In the genomic region with DNA sequence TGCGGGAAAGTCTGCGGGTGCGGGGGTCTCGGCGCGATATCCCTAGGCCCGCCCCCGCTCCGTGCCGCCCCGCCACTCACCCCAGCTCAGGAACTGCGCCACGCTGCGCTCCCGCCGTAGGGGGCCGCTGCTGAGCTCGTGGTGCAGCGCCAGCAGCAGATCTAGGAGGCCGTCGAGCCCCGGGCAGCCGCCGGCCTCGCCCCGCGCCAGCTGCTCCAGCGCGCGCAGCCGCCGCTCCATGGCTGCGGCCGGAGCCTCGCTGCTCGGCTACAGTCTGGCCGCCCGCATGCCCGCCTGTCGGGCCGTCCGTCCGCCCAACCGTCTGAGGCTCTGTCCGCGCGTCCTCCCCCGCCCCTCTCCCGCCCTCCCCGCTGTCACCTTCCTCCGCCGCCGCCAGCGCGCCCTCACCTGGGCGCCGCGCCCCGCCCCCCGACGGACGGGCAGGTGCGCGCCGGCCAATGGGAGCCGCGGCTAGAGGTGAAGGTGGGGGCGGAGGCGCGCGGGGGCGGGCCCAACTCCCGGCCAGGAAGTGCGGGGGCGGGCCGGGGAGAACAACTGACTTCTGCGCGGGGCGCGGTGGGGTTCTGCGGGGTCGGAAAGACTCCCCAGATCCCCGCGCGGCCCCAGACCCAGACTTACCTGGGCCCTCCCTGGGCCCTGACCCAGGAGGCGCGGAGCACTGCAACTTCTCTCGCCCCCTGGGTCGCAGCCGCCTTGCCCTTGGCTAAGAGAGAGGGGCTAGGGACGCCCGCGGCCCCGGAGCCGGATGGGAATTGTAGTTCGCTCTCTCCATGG, we compare ENCODE assay signal across 1 cellular context.
A peak's percentile ranks its signal among the peaks of the same experiment; 100 is the strongest.
TF ChIP-seq lines count a peak whose summit lies in the region.

A gene with protein sequence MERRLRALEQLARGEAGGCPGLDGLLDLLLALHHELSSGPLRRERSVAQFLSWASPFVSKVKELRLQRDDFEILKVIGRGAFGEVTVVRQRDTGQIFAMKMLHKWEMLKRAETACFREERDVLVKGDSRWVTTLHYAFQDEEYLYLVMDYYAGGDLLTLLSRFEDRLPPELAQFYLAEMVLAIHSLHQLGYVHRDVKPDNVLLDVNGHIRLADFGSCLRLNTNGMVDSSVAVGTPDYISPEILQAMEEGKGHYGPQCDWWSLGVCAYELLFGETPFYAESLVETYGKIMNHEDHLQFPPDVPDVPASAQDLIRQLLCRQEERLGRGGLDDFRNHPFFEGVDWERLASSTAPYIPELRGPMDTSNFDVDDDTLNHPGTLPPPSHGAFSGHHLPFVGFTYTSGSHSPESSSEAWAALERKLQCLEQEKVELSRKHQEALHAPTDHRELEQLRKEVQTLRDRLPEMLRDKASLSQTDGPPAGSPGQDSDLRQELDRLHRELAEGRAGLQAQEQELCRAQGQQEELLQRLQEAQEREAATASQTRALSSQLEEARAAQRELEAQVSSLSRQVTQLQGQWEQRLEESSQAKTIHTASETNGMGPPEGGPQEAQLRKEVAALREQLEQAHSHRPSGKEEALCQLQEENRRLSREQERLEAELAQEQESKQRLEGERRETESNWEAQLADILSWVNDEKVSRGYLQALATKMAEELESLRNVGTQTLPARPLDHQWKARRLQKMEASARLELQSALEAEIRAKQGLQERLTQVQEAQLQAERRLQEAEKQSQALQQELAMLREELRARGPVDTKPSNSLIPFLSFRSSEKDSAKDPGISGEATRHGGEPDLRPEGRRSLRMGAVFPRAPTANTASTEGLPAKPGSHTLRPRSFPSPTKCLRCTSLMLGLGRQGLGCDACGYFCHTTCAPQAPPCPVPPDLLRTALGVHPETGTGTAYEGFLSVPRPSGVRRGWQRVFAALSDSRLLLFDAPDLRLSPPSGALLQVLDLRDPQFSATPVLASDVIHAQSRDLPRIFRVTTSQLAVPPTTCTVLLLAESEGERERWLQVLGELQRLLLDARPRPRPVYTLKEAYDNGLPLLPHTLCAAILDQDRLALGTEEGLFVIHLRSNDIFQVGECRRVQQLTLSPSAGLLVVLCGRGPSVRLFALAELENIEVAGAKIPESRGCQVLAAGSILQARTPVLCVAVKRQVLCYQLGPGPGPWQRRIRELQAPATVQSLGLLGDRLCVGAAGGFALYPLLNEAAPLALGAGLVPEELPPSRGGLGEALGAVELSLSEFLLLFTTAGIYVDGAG (N-terminal part only) (minus strand): TSS at position 324 of the 795 bp plus-strand sequence. CDS start 84 bp downstream, at position 240.

TF ChIP-seq in K562, 482 proteins besides CTCF, POLR2A, EP300 and RAD21 (continued from another document and continues in another):
- TF ChIP-seq, protein P1, sequence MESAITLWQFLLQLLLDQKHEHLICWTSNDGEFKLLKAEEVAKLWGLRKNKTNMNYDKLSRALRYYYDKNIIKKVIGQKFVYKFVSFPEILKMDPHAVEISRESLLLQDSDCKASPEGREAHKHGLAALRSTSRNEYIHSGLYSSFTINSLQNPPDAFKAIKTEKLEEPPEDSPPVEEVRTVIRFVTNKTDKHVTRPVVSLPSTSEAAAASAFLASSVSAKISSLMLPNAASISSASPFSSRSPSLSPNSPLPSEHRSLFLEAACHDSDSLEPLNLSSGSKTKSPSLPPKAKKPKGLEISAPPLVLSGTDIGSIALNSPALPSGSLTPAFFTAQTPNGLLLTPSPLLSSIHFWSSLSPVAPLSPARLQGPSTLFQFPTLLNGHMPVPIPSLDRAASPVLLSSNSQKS (CRISPR knock-in tag; IDR thresholded peaks at IDR 0.05), result no peak
- TF ChIP-seq ZBTB7A (IDR thresholded peaks at IDR 0.05; ENCODE audit: borderline replicate concordance, control insufficient read depth, low read depth, low read length) (peak; percentile 89), HNRNPUL1 (IDR thresholded peaks at IDR 0.05; ENCODE audit: low read length) (no peak), ZNF23 (CRISPR knock-in tag; IDR thresholded peaks at IDR 0.05) (no peak), NFXL1 (CRISPR knock-in tag; IDR thresholded peaks at IDR 0.05) (no peak), MBD2 (IDR thresholded peaks at IDR 0.05; ENCODE audit: borderline replicate concordance, low read depth) (no peak), BDP1 (IDR thresholded peaks at IDR 0.05; ENCODE audit: insufficient read depth, insufficient read length) (no peak), SREBF1 (IDR thresholded peaks at IDR 0.05; ENCODE audit: borderline replicate concordance, low read depth, low read length) (no peak), ZFP30 (CRISPR knock-in tag; IDR thresholded peaks at IDR 0.05; ENCODE audit: borderline replicate concordance) (no peak), TBP (optimal IDR thresholded peaks at IDR 0.05; ENCODE audit: low read depth, low read length) (peak; percentile 14), XRCC4 (IDR thresholded peaks at IDR 0.05; ENCODE audit: extremely low read depth, insufficient read depth, insufficient read length) (no peak), POLR2G (IDR thresholded peaks at IDR 0.05; ENCODE audit: low read depth, low read length) (peak; percentile 83), LEF1 (IDR thresholded peaks at IDR 0.05) (no peak), CCAR2 (IDR thresholded peaks at IDR 0.05; ENCODE audit: low read depth, low read length) (no peak), TSC22D4 (tag; IDR thresholded peaks at IDR 0.05) (no peak), SMARCB1 (IDR thresholded peaks at IDR 0.05; ENCODE audit: insufficient read length, low read depth) (no peak), EZH2 (IDR thresholded peaks at IDR 0.05; ENCODE audit: borderline replicate concordance, low read depth, low read length) (no peak), FOXK2 (conservative IDR thresholded peaks at IDR 0.05 in 1 of 2, IDR thresholded peaks at IDR 0.05 in 1 of 2; ENCODE audit: low read depth in 2 of 2) (no peak), RBM15 (IDR thresholded peaks at IDR 0.05; ENCODE audit: insufficient read depth, low read length) (no peak), KLF6 (CRISPR knock-in tag; IDR thresholded peaks at IDR 0.05; ENCODE audit: borderline replicate concordance) (0 out of 2 replicates have a peak, but pooled peaks have one; percentile 34), TOE1 (IDR thresholded peaks at IDR 0.05; ENCODE audit: borderline replicate concordance) (no peak), TOE1 (CRISPR knock-in tag; IDR thresholded peaks at IDR 0.05; ENCODE audit: borderline replicate concordance, low read depth) (no peak), OTX1 (CRISPR knock-in tag; IDR thresholded peaks at IDR 0.05) (no peak), ZKSCAN3 (CRISPR knock-in tag; IDR thresholded peaks at IDR 0.05) (no peak), NR2C2 (CRISPR knock-in tag; IDR thresholded peaks at IDR 0.05) (no peak), NR2C2 (tag; IDR thresholded peaks at IDR 0.05) (peak; percentile 74), MIER1 (IDR thresholded peaks at IDR 0.05; ENCODE audit: low read depth) (no peak), TARDBP (IDR thresholded peaks at IDR 0.05) (no peak)
- TF ChIP-seq, protein P2, sequence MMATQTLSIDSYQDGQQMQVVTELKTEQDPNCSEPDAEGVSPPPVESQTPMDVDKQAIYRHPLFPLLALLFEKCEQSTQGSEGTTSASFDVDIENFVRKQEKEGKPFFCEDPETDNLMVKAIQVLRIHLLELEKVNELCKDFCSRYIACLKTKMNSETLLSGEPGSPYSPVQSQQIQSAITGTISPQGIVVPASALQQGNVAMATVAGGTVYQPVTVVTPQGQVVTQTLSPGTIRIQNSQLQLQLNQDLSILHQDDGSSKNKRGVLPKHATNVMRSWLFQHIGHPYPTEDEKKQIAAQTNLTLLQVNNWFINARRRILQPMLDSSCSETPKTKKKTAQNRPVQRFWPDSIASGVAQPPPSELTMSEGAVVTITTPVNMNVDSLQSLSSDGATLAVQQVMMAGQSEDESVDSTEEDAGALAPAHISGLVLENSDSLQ (IDR thresholded peaks at IDR 0.05), result peak; percentile 80
- TF ChIP-seq, protein P3, sequence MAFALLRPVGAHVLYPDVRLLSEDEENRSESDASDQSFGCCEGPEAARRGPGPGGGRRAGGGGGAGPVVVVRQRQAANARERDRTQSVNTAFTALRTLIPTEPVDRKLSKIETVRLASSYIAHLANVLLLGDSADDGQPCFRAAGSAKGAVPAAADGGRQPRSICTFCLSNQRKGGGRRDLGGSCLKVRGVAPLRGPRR (CRISPR knock-in tag; IDR thresholded peaks at IDR 0.05), result no peak
- TF ChIP-seq, protein P4, sequence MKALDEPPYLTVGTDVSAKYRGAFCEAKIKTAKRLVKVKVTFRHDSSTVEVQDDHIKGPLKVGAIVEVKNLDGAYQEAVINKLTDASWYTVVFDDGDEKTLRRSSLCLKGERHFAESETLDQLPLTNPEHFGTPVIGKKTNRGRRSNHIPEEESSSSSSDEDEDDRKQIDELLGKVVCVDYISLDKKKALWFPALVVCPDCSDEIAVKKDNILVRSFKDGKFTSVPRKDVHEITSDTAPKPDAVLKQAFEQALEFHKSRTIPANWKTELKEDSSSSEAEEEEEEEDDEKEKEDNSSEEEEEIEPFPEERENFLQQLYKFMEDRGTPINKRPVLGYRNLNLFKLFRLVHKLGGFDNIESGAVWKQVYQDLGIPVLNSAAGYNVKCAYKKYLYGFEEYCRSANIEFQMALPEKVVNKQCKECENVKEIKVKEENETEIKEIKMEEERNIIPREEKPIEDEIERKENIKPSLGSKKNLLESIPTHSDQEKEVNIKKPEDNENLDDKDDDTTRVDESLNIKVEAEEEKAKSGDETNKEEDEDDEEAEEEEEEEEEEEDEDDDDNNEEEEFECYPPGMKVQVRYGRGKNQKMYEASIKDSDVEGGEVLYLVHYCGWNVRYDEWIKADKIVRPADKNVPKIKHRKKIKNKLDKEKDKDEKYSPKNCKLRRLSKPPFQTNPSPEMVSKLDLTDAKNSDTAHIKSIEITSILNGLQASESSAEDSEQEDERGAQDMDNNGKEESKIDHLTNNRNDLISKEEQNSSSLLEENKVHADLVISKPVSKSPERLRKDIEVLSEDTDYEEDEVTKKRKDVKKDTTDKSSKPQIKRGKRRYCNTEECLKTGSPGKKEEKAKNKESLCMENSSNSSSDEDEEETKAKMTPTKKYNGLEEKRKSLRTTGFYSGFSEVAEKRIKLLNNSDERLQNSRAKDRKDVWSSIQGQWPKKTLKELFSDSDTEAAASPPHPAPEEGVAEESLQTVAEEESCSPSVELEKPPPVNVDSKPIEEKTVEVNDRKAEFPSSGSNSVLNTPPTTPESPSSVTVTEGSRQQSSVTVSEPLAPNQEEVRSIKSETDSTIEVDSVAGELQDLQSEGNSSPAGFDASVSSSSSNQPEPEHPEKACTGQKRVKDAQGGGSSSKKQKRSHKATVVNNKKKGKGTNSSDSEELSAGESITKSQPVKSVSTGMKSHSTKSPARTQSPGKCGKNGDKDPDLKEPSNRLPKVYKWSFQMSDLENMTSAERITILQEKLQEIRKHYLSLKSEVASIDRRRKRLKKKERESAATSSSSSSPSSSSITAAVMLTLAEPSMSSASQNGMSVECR (CRISPR knock-in tag; IDR thresholded peaks at IDR 0.05), result peak; percentile 63; the same call in 1 of the 2 replicates
- TF ChIP-seq, protein P5, sequence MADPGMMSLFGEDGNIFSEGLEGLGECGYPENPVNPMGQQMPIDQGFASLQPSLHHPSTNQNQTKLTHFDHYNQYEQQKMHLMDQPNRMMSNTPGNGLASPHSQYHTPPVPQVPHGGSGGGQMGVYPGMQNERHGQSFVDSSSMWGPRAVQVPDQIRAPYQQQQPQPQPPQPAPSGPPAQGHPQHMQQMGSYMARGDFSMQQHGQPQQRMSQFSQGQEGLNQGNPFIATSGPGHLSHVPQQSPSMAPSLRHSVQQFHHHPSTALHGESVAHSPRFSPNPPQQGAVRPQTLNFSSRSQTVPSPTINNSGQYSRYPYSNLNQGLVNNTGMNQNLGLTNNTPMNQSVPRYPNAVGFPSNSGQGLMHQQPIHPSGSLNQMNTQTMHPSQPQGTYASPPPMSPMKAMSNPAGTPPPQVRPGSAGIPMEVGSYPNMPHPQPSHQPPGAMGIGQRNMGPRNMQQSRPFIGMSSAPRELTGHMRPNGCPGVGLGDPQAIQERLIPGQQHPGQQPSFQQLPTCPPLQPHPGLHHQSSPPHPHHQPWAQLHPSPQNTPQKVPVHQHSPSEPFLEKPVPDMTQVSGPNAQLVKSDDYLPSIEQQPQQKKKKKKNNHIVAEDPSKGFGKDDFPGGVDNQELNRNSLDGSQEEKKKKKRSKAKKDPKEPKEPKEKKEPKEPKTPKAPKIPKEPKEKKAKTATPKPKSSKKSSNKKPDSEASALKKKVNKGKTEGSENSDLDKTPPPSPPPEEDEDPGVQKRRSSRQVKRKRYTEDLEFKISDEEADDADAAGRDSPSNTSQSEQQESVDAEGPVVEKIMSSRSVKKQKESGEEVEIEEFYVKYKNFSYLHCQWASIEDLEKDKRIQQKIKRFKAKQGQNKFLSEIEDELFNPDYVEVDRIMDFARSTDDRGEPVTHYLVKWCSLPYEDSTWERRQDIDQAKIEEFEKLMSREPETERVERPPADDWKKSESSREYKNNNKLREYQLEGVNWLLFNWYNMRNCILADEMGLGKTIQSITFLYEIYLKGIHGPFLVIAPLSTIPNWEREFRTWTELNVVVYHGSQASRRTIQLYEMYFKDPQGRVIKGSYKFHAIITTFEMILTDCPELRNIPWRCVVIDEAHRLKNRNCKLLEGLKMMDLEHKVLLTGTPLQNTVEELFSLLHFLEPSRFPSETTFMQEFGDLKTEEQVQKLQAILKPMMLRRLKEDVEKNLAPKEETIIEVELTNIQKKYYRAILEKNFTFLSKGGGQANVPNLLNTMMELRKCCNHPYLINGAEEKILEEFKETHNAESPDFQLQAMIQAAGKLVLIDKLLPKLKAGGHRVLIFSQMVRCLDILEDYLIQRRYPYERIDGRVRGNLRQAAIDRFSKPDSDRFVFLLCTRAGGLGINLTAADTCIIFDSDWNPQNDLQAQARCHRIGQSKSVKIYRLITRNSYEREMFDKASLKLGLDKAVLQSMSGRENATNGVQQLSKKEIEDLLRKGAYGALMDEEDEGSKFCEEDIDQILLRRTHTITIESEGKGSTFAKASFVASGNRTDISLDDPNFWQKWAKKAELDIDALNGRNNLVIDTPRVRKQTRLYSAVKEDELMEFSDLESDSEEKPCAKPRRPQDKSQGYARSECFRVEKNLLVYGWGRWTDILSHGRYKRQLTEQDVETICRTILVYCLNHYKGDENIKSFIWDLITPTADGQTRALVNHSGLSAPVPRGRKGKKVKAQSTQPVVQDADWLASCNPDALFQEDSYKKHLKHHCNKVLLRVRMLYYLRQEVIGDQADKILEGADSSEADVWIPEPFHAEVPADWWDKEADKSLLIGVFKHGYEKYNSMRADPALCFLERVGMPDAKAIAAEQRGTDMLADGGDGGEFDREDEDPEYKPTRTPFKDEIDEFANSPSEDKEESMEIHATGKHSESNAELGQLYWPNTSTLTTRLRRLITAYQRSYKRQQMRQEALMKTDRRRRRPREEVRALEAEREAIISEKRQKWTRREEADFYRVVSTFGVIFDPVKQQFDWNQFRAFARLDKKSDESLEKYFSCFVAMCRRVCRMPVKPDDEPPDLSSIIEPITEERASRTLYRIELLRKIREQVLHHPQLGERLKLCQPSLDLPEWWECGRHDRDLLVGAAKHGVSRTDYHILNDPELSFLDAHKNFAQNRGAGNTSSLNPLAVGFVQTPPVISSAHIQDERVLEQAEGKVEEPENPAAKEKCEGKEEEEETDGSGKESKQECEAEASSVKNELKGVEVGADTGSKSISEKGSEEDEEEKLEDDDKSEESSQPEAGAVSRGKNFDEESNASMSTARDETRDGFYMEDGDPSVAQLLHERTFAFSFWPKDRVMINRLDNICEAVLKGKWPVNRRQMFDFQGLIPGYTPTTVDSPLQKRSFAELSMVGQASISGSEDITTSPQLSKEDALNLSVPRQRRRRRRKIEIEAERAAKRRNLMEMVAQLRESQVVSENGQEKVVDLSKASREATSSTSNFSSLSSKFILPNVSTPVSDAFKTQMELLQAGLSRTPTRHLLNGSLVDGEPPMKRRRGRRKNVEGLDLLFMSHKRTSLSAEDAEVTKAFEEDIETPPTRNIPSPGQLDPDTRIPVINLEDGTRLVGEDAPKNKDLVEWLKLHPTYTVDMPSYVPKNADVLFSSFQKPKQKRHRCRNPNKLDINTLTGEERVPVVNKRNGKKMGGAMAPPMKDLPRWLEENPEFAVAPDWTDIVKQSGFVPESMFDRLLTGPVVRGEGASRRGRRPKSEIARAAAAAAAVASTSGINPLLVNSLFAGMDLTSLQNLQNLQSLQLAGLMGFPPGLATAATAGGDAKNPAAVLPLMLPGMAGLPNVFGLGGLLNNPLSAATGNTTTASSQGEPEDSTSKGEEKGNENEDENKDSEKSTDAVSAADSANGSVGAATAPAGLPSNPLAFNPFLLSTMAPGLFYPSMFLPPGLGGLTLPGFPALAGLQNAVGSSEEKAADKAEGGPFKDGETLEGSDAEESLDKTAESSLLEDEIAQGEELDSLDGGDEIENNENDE (IDR thresholded peaks at IDR 0.05; ENCODE audit: low read depth, low read length), result no peak
